Comparison of ENCODE assay signal across 22 cellular contexts in genomic region chr6:118745156-118745555, GRCh38.
"Had no signal": no experiment of that assay in that cellular context is flagged by ENCODE, and none has a peak within 500 bp of the region (broad histone marks: within the 10 kb centered on the region; RNA-seq: fewer than 3 reads in every experiment).

No MANE protein-coding gene starts in this region.

- H3K27ac Mint-ChIP-seq: neural progenitor cell, type B pancreatic cell had no signal

- H3K27ac ChIP-seq: hepatocyte, neural progenitor cell, right atrium auricular region, sigmoid colon, suprapubic skin, thyroid gland, uterus had no signal

- H3K9ac ChIP-seq: neural progenitor cell had no signal

- H3K27me3 Mint-ChIP-seq: naive thymus-derived CD8-positive, alpha-beta T cell; type B pancreatic cell had no signal

- H2AFZ ChIP-seq: hepatocyte, neural progenitor cell had no signal

- H3K4me2 ChIP-seq: hepatocyte, neural progenitor cell had no signal

- DNase-seq: cortex of kidney; effector memory CD4-positive, alpha-beta T cell; foreskin fibroblast; kidney; left colon; left ventricle myocardium superior; mammary epithelial cell; mucosa of descending colon; naive thymus-derived CD8-positive, alpha-beta T cell; sigmoid colon; small intestine; stimulated activated CD4-positive, alpha-beta T cell treated with anti-CD3 and anti-CD28 coated beads, Interleukin-2, amount 100 ng/mL, for 48 hours; stimulated activated naive CD8-positive, alpha-beta T cell treated with anti-CD3 and anti-CD28 coated beads, Interleukin-15, Interleukin-2, amounts not matched to agents 100 U/mL and 50 U/mL, for 24 hours; thyroid gland; uterus had no signal

- ATAC-seq: left colon; mucosa of descending colon; naive thymus-derived CD8-positive, alpha-beta T cell; stimulated activated naive CD8-positive, alpha-beta T cell treated with anti-CD3 and anti-CD28 coated beads, Interleukin-15, Interleukin-2, amounts not matched to agents 100 U/mL and 50 U/mL, for 24 hours had no signal

- H3K27me3 ChIP-seq: hepatocyte, neural progenitor cell, right atrium auricular region, sigmoid colon, suprapubic skin, thyroid gland, uterus had no signal

- H3K4me1 ChIP-seq: thyroid gland, uterus had no signal

- H3K4me3 ChIP-seq: hepatocyte, mucosa of descending colon, neural progenitor cell, right atrium auricular region, sigmoid colon, suprapubic skin, thyroid gland, uterus had no signal

- H3K4me3 Mint-ChIP-seq: central memory CD8-positive, alpha-beta T cell; naive thymus-derived CD8-positive, alpha-beta T cell; neural progenitor cell; type B pancreatic cell had no signal

- H3K9me3 ChIP-seq: mucosa of descending colon, right atrium auricular region, sigmoid colon, suprapubic skin, thyroid gland, uterus had no signal

- H3K36me3 Mint-ChIP-seq: naive thymus-derived CD8-positive, alpha-beta T cell; neural progenitor cell; type B pancreatic cell had no signal

- H3K36me3 ChIP-seq: neural progenitor cell, right atrium auricular region, sigmoid colon, suprapubic skin, thyroid gland, uterus had no signal

- FAIRE-seq: endometrium, kidney, small intestine had no signal

- H3K9me3 Mint-ChIP-seq: central memory CD8-positive, alpha-beta T cell; naive thymus-derived CD8-positive, alpha-beta T cell; neural progenitor cell; type B pancreatic cell had no signal

- H3K79me2 ChIP-seq: hepatocyte had no signal
